ENCODE assay signal across 13 cellular contexts in genomic region chr9:8114826-8115225, GRCh38.
A peak's percentile ranks its signal among the peaks of the same experiment; 100 is the strongest.
DNase-seq lines count a peak whose midpoint lies in the region; ATAC-seq and TF ChIP-seq lines count a peak whose summit lies in the region.
"Had no signal": no experiment of that assay in that cellular context is flagged by ENCODE, and none has a peak within 500 bp of the region (broad histone marks: within the 10 kb centered on the region; RNA-seq: fewer than 3 reads in every experiment).

No MANE protein-coding gene starts in this region.

- ATAC-seq in activated CD8-positive, alpha-beta T cell treated with anti-CD3 and anti-CD28 coated beads for 36 hours = peak; percentile 82
- no peak for ATAC-seq in activated CD8-positive, alpha-beta T cell treated with anti-CD3 and anti-CD28 coated beads, Interleukin-2, amount 10 ng/mL, durations not matched to agents 7 days and 5 days
- ATAC-seq in activated naive CD4-positive, alpha-beta T cell treated with anti-CD3 and anti-CD28 coated beads, Interleukin-2, amount 50 U/mL, for 72 hours = peak; percentile 72 to 87
- peak; percentile 69 for ATAC-seq in stimulated activated naive CD8-positive, alpha-beta T cell treated with anti-CD3 and anti-CD28 coated beads, Interleukin-15, Interleukin-2, amounts not matched to agents 100 U/mL and 50 U/mL, for 24 hours
- ATAC-seq in HG02852 (IDR thresholded peaks at IDR 0.05; ENCODE audit: unreplicated experiment) = no peak

- no peaks in the 10 kb centered on the region for H3K27me3 Mint-ChIP-seq in activated CD8-positive, alpha-beta T cell treated with anti-CD3 and anti-CD28 coated beads for 36 hours
- no peaks in the 10 kb centered on the region for H3K27me3 Mint-ChIP-seq in activated CD8-positive, alpha-beta T cell treated with anti-CD3 and anti-CD28 coated beads, Interleukin-2, amount 10 ng/mL, durations not matched to agents 7 days and 5 days (ENCODE audit: low read depth)
- no peaks in the 10 kb centered on the region for H3K27me3 Mint-ChIP-seq in activated T-helper 2 cell treated with anti-CD3 and anti-CD28 coated beads, Interferon-gamma antibody, Interleukin-2, Interleukin-4, amounts not matched to agents 10 μg/mL and 5 μg/mL and 100 μg/mL, durations not matched to agents 14 hours and 24 hours and 36 hours (ENCODE audit: low read depth)

- intact Hi-C loops in activated CD8-positive, alpha-beta T cell treated with anti-CD3 and anti-CD28 coated beads for 36 hours (cut with micrococcal nuclease) = loop anchor here (10.0 kb wide), 1 partner anchor 140 kb away; no protein-coding TSS in a partner anchor
- intact Hi-C loops in activated T-helper 2 cell treated with anti-CD3 and anti-CD28 coated beads, Interferon-gamma antibody, Interleukin-2, Interleukin-4, amounts not matched to agents 10 μg/mL and 5 μg/mL and 100 μg/mL, durations not matched to agents 14 hours and 24 hours and 36 hours (cut with micrococcal nuclease) = loop anchor here (1.0 to 10.0 kb wide), 10 partner anchors 73 to 1220 kb away; no protein-coding TSS in a partner anchor

- H3K4me3 Mint-ChIP-seq in activated CD8-positive, alpha-beta T cell treated with anti-CD3 and anti-CD28 coated beads for 36 hours = no peak overlapping the region
- H3K4me3 Mint-ChIP-seq in activated CD8-positive, alpha-beta T cell treated with anti-CD3 and anti-CD28 coated beads, Interleukin-2, amount 10 ng/mL, durations not matched to agents 7 days and 5 days = no peak overlapping the region
- peak overlapping the region; percentile 3 for H3K4me3 Mint-ChIP-seq in activated T-helper 2 cell treated with anti-CD3 and anti-CD28 coated beads, Interferon-gamma antibody, Interleukin-2, Interleukin-4, amounts not matched to agents 10 μg/mL and 5 μg/mL and 100 μg/mL, durations not matched to agents 14 hours and 24 hours and 36 hours (ENCODE audit: low read depth)
- H3K4me3 Mint-ChIP-seq: CD4-positive, CD25-positive, alpha-beta regulatory T cell; HFFc6 had no signal

- DNase-seq in activated CD8-positive, alpha-beta T cell treated with anti-CD3 and anti-CD28 coated beads for 36 hours = peak; percentile 4
- no peak for DNase-seq in activated CD8-positive, alpha-beta T cell treated with anti-CD3 and anti-CD28 coated beads, Interleukin-2, amount 10 ng/mL, durations not matched to agents 7 days and 5 days
- DNase-seq in activated naive CD4-positive, alpha-beta T cell treated with anti-CD3 and anti-CD28 coated beads, Interleukin-2, amount 50 U/mL, for 72 hours (ENCODE audit: low spot score in 2 of 2) = no peak
- DNase-seq in activated naive CD4-positive, alpha-beta T cell treated with anti-CD3 and anti-CD28 coated beads, Interleukin-2, amount 50 U/mL, for 16 hours = no peak
- no peak for DNase-seq in activated T-helper 2 cell treated with anti-CD3 and anti-CD28 coated beads, Interferon-gamma antibody, Interleukin-2, Interleukin-4, amounts not matched to agents 10 μg/mL and 5 μg/mL and 100 μg/mL, durations not matched to agents 14 hours and 24 hours and 36 hours (ENCODE audit: low spot score)
- no peak for DNase-seq in stimulated activated naive CD8-positive, alpha-beta T cell treated with anti-CD3 and anti-CD28 coated beads, Interleukin-15, Interleukin-2, amounts not matched to agents 100 U/mL and 50 U/mL, for 24 hours
- DNase-seq in NCI-H187 treated with DMSO at 0.1 percent for 48 hours (lab: John Stamatoyannopoulos, UW) = no peak
- DNase-seq: ACHN; CD4-positive, CD25-positive, alpha-beta regulatory T cell; DMS 273 treated with DMSO at 0.1 percent for 48 hours; HCEC 1CT; HFFc6 had no signal

- H3K9me3 Mint-ChIP-seq in activated CD8-positive, alpha-beta T cell treated with anti-CD3 and anti-CD28 coated beads for 36 hours = no peaks in the 10 kb centered on the region
- no peaks in the 10 kb centered on the region for H3K9me3 Mint-ChIP-seq in activated CD8-positive, alpha-beta T cell treated with anti-CD3 and anti-CD28 coated beads, Interleukin-2, amount 10 ng/mL, durations not matched to agents 7 days and 5 days (ENCODE audit: insufficient read depth)
- H3K9me3 Mint-ChIP-seq in activated naive CD4-positive, alpha-beta T cell treated with anti-CD3 and anti-CD28 coated beads, Interleukin-2, amount 50 U/mL, for 72 hours = peaks cover 4 to 8% of the 10 kb centered on the region in 2 donors
- H3K9me3 Mint-ChIP-seq in activated T-helper 2 cell treated with anti-CD3 and anti-CD28 coated beads, Interferon-gamma antibody, Interleukin-2, Interleukin-4, amounts not matched to agents 10 μg/mL and 5 μg/mL and 100 μg/mL, durations not matched to agents 14 hours and 24 hours and 36 hours = peaks cover 8% of the 10 kb centered on the region
- H3K9me3 Mint-ChIP-seq: CD4-positive, CD25-positive, alpha-beta regulatory T cell had no signal

- no peak for TF ChIP-seq CTCF in activated CD8-positive, alpha-beta T cell treated with anti-CD3 and anti-CD28 coated beads for 36 hours (IDR thresholded peaks at IDR 0.05)

- POLR2A ChIA-PET in activated CD8-positive, alpha-beta T cell treated with anti-CD3 and anti-CD28 coated beads for 36 hours (lab: Charles Lee) = no interaction called here
- POLR2A ChIA-PET in activated CD8-positive, alpha-beta T cell treated with anti-CD3 and anti-CD28 coated beads, Interleukin-2, amount 10 ng/mL, durations not matched to agents 7 days and 5 days (lab: Charles Lee) = no interaction called here

- peaks cover 16% of the 10 kb centered on the region for H3K4me1 Mint-ChIP-seq in activated CD8-positive, alpha-beta T cell treated with anti-CD3 and anti-CD28 coated beads for 36 hours (ENCODE audit: low read depth)
- peaks cover 11% of the 10 kb centered on the region for H3K4me1 Mint-ChIP-seq in activated CD8-positive, alpha-beta T cell treated with anti-CD3 and anti-CD28 coated beads, Interleukin-2, amount 10 ng/mL, durations not matched to agents 7 days and 5 days (ENCODE audit: low read depth)
- H3K4me1 Mint-ChIP-seq in activated T-helper 2 cell treated with anti-CD3 and anti-CD28 coated beads, Interferon-gamma antibody, Interleukin-2, Interleukin-4, amounts not matched to agents 10 μg/mL and 5 μg/mL and 100 μg/mL, durations not matched to agents 14 hours and 24 hours and 36 hours (ENCODE audit: low read depth) = peaks cover 27% of the 10 kb centered on the region
- H3K4me1 Mint-ChIP-seq: CD4-positive, CD25-positive, alpha-beta regulatory T cell had no signal

- CTCF ChIA-PET in activated CD8-positive, alpha-beta T cell treated with anti-CD3 and anti-CD28 coated beads for 36 hours (lab: Charles Lee) = no interaction called here
- CTCF ChIA-PET in activated CD8-positive, alpha-beta T cell treated with anti-CD3 and anti-CD28 coated beads, Interleukin-2, amount 10 ng/mL, durations not matched to agents 7 days and 5 days (lab: Charles Lee) = no interaction called here

- H3K36me3 Mint-ChIP-seq in activated CD8-positive, alpha-beta T cell treated with anti-CD3 and anti-CD28 coated beads for 36 hours (ENCODE audit: low read depth) = no peaks in the 10 kb centered on the region
- no peaks in the 10 kb centered on the region for H3K36me3 Mint-ChIP-seq in activated CD8-positive, alpha-beta T cell treated with anti-CD3 and anti-CD28 coated beads, Interleukin-2, amount 10 ng/mL, durations not matched to agents 7 days and 5 days (ENCODE audit: low read depth)
- H3K36me3 Mint-ChIP-seq in activated naive CD4-positive, alpha-beta T cell treated with anti-CD3 and anti-CD28 coated beads, Interleukin-2, amount 50 U/mL, for 72 hours = no peaks in the 10 kb centered on the region
- H3K36me3 Mint-ChIP-seq in activated T-helper 2 cell treated with anti-CD3 and anti-CD28 coated beads, Interferon-gamma antibody, Interleukin-2, Interleukin-4, amounts not matched to agents 10 μg/mL and 5 μg/mL and 100 μg/mL, durations not matched to agents 14 hours and 24 hours and 36 hours (ENCODE audit: low read depth) = no peaks in the 10 kb centered on the region
- H3K36me3 Mint-ChIP-seq: CD4-positive, CD25-positive, alpha-beta regulatory T cell had no signal

- peak overlapping the region; percentile 7 for H3K27ac Mint-ChIP-seq in activated CD8-positive, alpha-beta T cell treated with anti-CD3 and anti-CD28 coated beads for 36 hours
- no peak overlapping the region for H3K27ac Mint-ChIP-seq in activated CD8-positive, alpha-beta T cell treated with anti-CD3 and anti-CD28 coated beads, Interleukin-2, amount 10 ng/mL, durations not matched to agents 7 days and 5 days
- no peak overlapping the region for H3K27ac Mint-ChIP-seq in activated naive CD4-positive, alpha-beta T cell treated with anti-CD3 and anti-CD28 coated beads, Interleukin-2, amount 50 U/mL, for 72 hours
- H3K27ac Mint-ChIP-seq in activated T-helper 2 cell treated with anti-CD3 and anti-CD28 coated beads, Interferon-gamma antibody, Interleukin-2, Interleukin-4, amounts not matched to agents 10 μg/mL and 5 μg/mL and 100 μg/mL, durations not matched to agents 14 hours and 24 hours and 36 hours = peak overlapping the region; percentile 88
- H3K27ac Mint-ChIP-seq: HFFc6 had no signal

Comparison
In these comparisons a context has a peak if more than half of its experiments do, and no peak if none do; other contexts are left out.
1. ATAC-seq: peak in activated CD8-positive, alpha-beta T cell treated with anti-CD3 and anti-CD28 coated beads for 36 hours (single experiment), activated naive CD4-positive, alpha-beta T cell treated with anti-CD3 and anti-CD28 coated beads, Interleukin-2, amount 50 U/mL, for 72 hours (2 of 2) and stimulated activated naive CD8-positive, alpha-beta T cell treated with anti-CD3 and anti-CD28 coated beads, Interleukin-15, Interleukin-2, amounts not matched to agents 100 U/mL and 50 U/mL, for 24 hours (single experiment); none in activated CD8-positive, alpha-beta T cell treated with anti-CD3 and anti-CD28 coated beads, Interleukin-2, amount 10 ng/mL, durations not matched to agents 7 days and 5 days (single experiment) and HG02852 (single experiment).
2. H3K27ac Mint-ChIP-seq: peak in activated CD8-positive, alpha-beta T cell treated with anti-CD3 and anti-CD28 coated beads for 36 hours (single experiment) and activated T-helper 2 cell treated with anti-CD3 and anti-CD28 coated beads, Interferon-gamma antibody, Interleukin-2, Interleukin-4, amounts not matched to agents 10 μg/mL and 5 μg/mL and 100 μg/mL, durations not matched to agents 14 hours and 24 hours and 36 hours (single experiment); none in activated CD8-positive, alpha-beta T cell treated with anti-CD3 and anti-CD28 coated beads, Interleukin-2, amount 10 ng/mL, durations not matched to agents 7 days and 5 days (single experiment) and activated naive CD4-positive, alpha-beta T cell treated with anti-CD3 and anti-CD28 coated beads, Interleukin-2, amount 50 U/mL, for 72 hours (0 of 2).